19 cellular contexts compared by ENCODE assay signal in the genomic region with DNA sequence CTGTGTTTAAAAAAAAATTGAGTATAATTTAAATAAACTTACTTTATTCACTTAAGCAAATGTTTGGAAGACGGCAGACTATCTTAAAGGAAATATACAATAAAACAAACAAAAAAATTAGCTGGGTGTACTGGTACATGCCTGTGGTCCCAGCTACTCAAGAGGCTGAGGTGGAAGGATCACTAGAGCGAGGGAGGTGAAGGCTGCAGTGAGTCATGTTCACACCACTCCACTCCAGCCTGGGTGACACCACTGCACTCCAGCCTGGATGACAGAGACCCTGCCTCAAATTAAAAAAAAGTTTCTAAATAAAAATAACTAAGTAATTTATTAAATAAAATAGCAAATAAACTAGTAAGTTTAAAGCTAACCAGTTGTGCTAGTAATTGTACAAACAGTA. TPM values are rescaled to one million over a fixed set of nuclear protein-coding genes. Genes with fewer than 3 reads are reported as not detected.
A peak's percentile ranks its signal among the peaks of the same experiment; 100 is the strongest.
DNase-seq lines count a peak whose midpoint lies in the region; ATAC-seq, FAIRE-seq and TF ChIP-seq lines count a peak whose summit lies in the region.
"Had no signal": no experiment of that assay in that cellular context is flagged by ENCODE, and none has a peak within 500 bp of the region (broad histone marks: within the 10 kb centered on the region; RNA-seq: fewer than 3 reads in every experiment).

No MANE protein-coding gene starts in this region.

- H3K27ac Mint-ChIP-seq in activated CD8-positive, alpha-beta memory T cell treated with anti-CD3 and anti-CD28 coated beads, Interleukin-2, amount 10 ng/mL, durations not matched to agents 7 days and 5 days, result no peak overlapping the region
- no peak overlapping the region for H3K27ac Mint-ChIP-seq in astrocyte (ENCODE audit: unreplicated experiment)
- H3K27ac Mint-ChIP-seq: neural progenitor cell had no signal

- TF ChIP-seq CTCF in astrocyte (IDR thresholded peaks at IDR 0.05; ENCODE audit: insufficient read depth, low read depth, low read length) (no peak), neutrophil (IDR thresholded peaks at IDR 0.05) (no peak)

- peaks cover 64% of the 10 kb centered on the region for H3K4me1 Mint-ChIP-seq in activated CD8-positive, alpha-beta memory T cell treated with anti-CD3 and anti-CD28 coated beads, Interleukin-2, amount 10 ng/mL, durations not matched to agents 7 days and 5 days
- H3K4me1 Mint-ChIP-seq in astrocyte (ENCODE audit: low read depth, unreplicated experiment), result peaks cover 20% of the 10 kb centered on the region

- ATAC-seq in activated CD8-positive, alpha-beta memory T cell treated with anti-CD3 and anti-CD28 coated beads, Interleukin-2, amount 10 ng/mL, durations not matched to agents 7 days and 5 days, result peak; percentile 64
- ATAC-seq in HG02885 (IDR thresholded peaks at IDR 0.05; ENCODE audit: poor library complexity, unreplicated experiment) (peak; percentile 43), HG02840 (IDR thresholded peaks at IDR 0.05; ENCODE audit: low FRiP score, unreplicated experiment) (no peak), GM21825 (IDR thresholded peaks at IDR 0.05; ENCODE audit: unreplicated experiment) (no peak), HG03460 (IDR thresholded peaks at IDR 0.05; ENCODE audit: unreplicated experiment) (no peak)

- no peaks in the 10 kb centered on the region for H3K27me3 Mint-ChIP-seq in activated CD8-positive, alpha-beta memory T cell treated with anti-CD3 and anti-CD28 coated beads, Interleukin-2, amount 10 ng/mL, durations not matched to agents 7 days and 5 days
- H3K27me3 Mint-ChIP-seq in astrocyte (ENCODE audit: low read depth, unreplicated experiment), result no peaks in the 10 kb centered on the region
- H3K27me3 Mint-ChIP-seq: activated naive CD8-positive, alpha-beta T cell; central memory CD8-positive, alpha-beta T cell had no signal

- no peak overlapping the region for H3K27ac ChIP-seq in astrocyte (ENCODE audit: low read depth, low read length)
- H3K27ac ChIP-seq in neutrophil, result peak overlapping the region; percentile 8
- H3K27ac ChIP-seq: neural progenitor cell, SJCRH30, tibial artery had no signal

- peaks cover 32% of the 10 kb centered on the region for H3K36me3 Mint-ChIP-seq in activated CD8-positive, alpha-beta memory T cell treated with anti-CD3 and anti-CD28 coated beads, Interleukin-2, amount 10 ng/mL, durations not matched to agents 7 days and 5 days
- H3K36me3 Mint-ChIP-seq in astrocyte (ENCODE audit: low read depth, unreplicated experiment), result peaks cover 2% of the 10 kb centered on the region
- H3K36me3 Mint-ChIP-seq: activated naive CD8-positive, alpha-beta T cell had no signal

- CTCF ChIA-PET in activated CD8-positive, alpha-beta memory T cell treated with anti-CD3 and anti-CD28 coated beads, Interleukin-2, amount 10 ng/mL, durations not matched to agents 7 days and 5 days (lab: Charles Lee), result interaction anchor here (1.4 to 2.0 kb wide), 3 partner anchors 11 to 80 kb away, joined by 3 to 9 read pairs (median 5); no protein-coding TSS in a partner anchor

- DNase-seq in activated CD8-positive, alpha-beta memory T cell treated with anti-CD3 and anti-CD28 coated beads, Interleukin-2, amount 10 ng/mL, durations not matched to agents 7 days and 5 days, result no peak
- no peak for DNase-seq in activated CD8-positive, alpha-beta memory T cell treated with anti-CD3 and anti-CD28 coated beads, Interleukin-2, amount 50 U/mL, for 48 hours
- peak; percentile 29 for DNase-seq in astrocyte (ENCODE audit: low read depth)
- DNase-seq: mammary epithelial cell; NCI-H1048; SJCRH30; stimulated activated CD4-positive, alpha-beta T cell treated with anti-CD3 and anti-CD28 coated beads, Interleukin-2, amount 100 ng/mL, for 48 hours; stimulated activated CD8-positive, alpha-beta memory T cell treated with anti-CD3 and anti-CD28 coated beads, Interleukin-4, amount 100 ng/mL, for 48 hours; tibial artery had no signal

- no peak overlapping the region for H3K4me3 Mint-ChIP-seq in activated CD8-positive, alpha-beta memory T cell treated with anti-CD3 and anti-CD28 coated beads, Interleukin-2, amount 10 ng/mL, durations not matched to agents 7 days and 5 days
- no peak overlapping the region for H3K4me3 Mint-ChIP-seq in astrocyte (ENCODE audit: unreplicated experiment)
- H3K4me3 Mint-ChIP-seq: central memory CD8-positive, alpha-beta T cell; neural progenitor cell had no signal

- H3K4me2 ChIP-seq in astrocyte (ENCODE audit: low read length), result no peak overlapping the region
- H3K4me2 ChIP-seq: neural progenitor cell had no signal

- H3K9me3 Mint-ChIP-seq in activated CD8-positive, alpha-beta memory T cell treated with anti-CD3 and anti-CD28 coated beads, Interleukin-2, amount 10 ng/mL, durations not matched to agents 7 days and 5 days (ENCODE audit: low read depth), result no peaks in the 10 kb centered on the region
- no peaks in the 10 kb centered on the region for H3K9me3 Mint-ChIP-seq in astrocyte (ENCODE audit: unreplicated experiment)
- H3K9me3 Mint-ChIP-seq: central memory CD8-positive, alpha-beta T cell had no signal

- H2AFZ ChIP-seq in astrocyte (ENCODE audit: low read depth, low read length), result no peak overlapping the region
- H2AFZ ChIP-seq: neural progenitor cell had no signal

- H3K4me3 ChIP-seq in astrocyte (ENCODE audit: insufficient read depth, low read depth, low read length) (no peak overlapping the region), neutrophil (ENCODE audit: low read depth in 1 of 2, low read length in 1 of 2) (no peak overlapping the region)
- H3K4me3 ChIP-seq: neural progenitor cell, SJCRH30, tibial artery had no signal

- peaks cover 100% of the 10 kb centered on the region for H3K79me2 ChIP-seq in astrocyte (ENCODE audit: insufficient read depth, low read length)

- H3K9me3 ChIP-seq in astrocyte (ENCODE audit: insufficient read depth, low read depth, low read length) (no peaks in the 10 kb centered on the region), neutrophil (no peaks in the 10 kb centered on the region)
- H3K9me3 ChIP-seq: SJCRH30, tibial artery had no signal

- no peaks in the 10 kb centered on the region for H3K27me3 ChIP-seq in astrocyte (ENCODE audit: insufficient read depth, low read length)
- H3K27me3 ChIP-seq in neutrophil, result no peaks in the 10 kb centered on the region
- H3K27me3 ChIP-seq: neural progenitor cell, SJCRH30, tibial artery had no signal

- FAIRE-seq in astrocyte (lab: Jason Lieb, UNC), result no peak
- FAIRE-seq: endometrium, frontal cortex had no signal

- H3K4me1 ChIP-seq in astrocyte (ENCODE audit: insufficient read depth, low read length), result no peaks in the 10 kb centered on the region
- H3K4me1 ChIP-seq in neutrophil (ENCODE audit: control insufficient read depth in 1 of 2, insufficient read depth in 1 of 2, low read depth in 1 of 2, low read length in 1 of 2), result peaks cover 6 to 12% of the 10 kb centered on the region in 2 experiments

- peaks cover 97% of the 10 kb centered on the region for H4K20me1 ChIP-seq in astrocyte (ENCODE audit: insufficient read depth, low read length)

- H3K36me3 ChIP-seq in astrocyte (ENCODE audit: insufficient read depth, low read length), result no peaks in the 10 kb centered on the region
- peaks cover 4% of the 10 kb centered on the region for H3K36me3 ChIP-seq in neutrophil
- H3K36me3 ChIP-seq: tibial artery had no signal

- no peak overlapping the region for H3K9ac ChIP-seq in astrocyte (ENCODE audit: low read length)
- H3K9ac ChIP-seq: neural progenitor cell had no signal

RNA-seq across cellular contexts. Expression of gene PUM2, which starts 7.5 kb away (rescaled TPM):
- 100 to 1,000 TPM; 120 to 127 TPM for total RNA-seq in activated CD8-positive, alpha-beta memory T cell treated with anti-CD3 and anti-CD28 coated beads, Interleukin-2, amount 10 ng/mL, durations not matched to agents 7 days and 5 days
- 55.6 and 69.4 TPM in 2 replicates for total RNA-seq in astrocyte

Comparison
In these comparisons a context has a peak if more than half of its experiments do, and no peak if none do; other contexts are left out.
1. ATAC-seq: peak in activated CD8-positive, alpha-beta memory T cell treated with anti-CD3 and anti-CD28 coated beads, Interleukin-2, amount 10 ng/mL, durations not matched to agents 7 days and 5 days (single experiment) and HG02885 (single experiment); none in HG02840 (single experiment), GM21825 (single experiment) and HG03460 (single experiment).